Comparison of ENCODE assay signal across 9 cellular contexts in genomic region chr1:109788695-109789521, GRCh38. TPM values are rescaled to one million over a fixed set of nuclear protein-coding genes. Genes with fewer than 3 reads are reported as not detected.
DNase-seq lines count a peak whose midpoint lies in the region; ATAC-seq, FAIRE-seq and TF ChIP-seq lines count a peak whose summit lies in the region.
"Had no signal": no experiment of that assay in that cellular context is flagged by ENCODE, and none has a peak within 500 bp of the region (broad histone marks: within the 10 kb centered on the region; RNA-seq: fewer than 3 reads in every experiment).

No MANE protein-coding gene starts in this region.

- ATAC-seq in heart left ventricle (no peak), left ventricle myocardium superior (no peak), HG02885 (IDR thresholded peaks at IDR 0.05; ENCODE audit: poor library complexity, unreplicated experiment) (no peak)
- ATAC-seq: psoas muscle had no signal

- TF ChIP-seq CTCF in heart left ventricle (IDR thresholded peaks at IDR 0.05) (peak in 2 of 12 donors; percentile 7 to 25), tibial artery (IDR thresholded peaks at IDR 0.05) (no peak)

- H3K4me3 ChIP-seq in heart left ventricle = no peak overlapping the region
- no peak overlapping the region for H3K4me3 ChIP-seq in tibial artery
- H3K4me3 ChIP-seq: psoas muscle had no signal

- H3K27me3 ChIP-seq in heart left ventricle = no peaks in the 10 kb centered on the region
- H3K27me3 ChIP-seq in tibial artery = no peaks in the 10 kb centered on the region

- no peak for FAIRE-seq in urothelium cell line (lab: Jason Lieb, UNC)

- 81 to 88% (median 85%) methylated on average over 6 to 9 of the region's 9 CpGs for WGBS in heart left ventricle, 4 donors

- TF ChIP-seq POLR2A in heart left ventricle (IDR thresholded peaks at IDR 0.05) (no peak), erythroblast (IDR thresholded peaks at IDR 0.05; ENCODE audit: low read length) (peak; percentile 38)

- H3K4me1 ChIP-seq in heart left ventricle = peaks cover 4 to 66% (median 40%) of the 10 kb centered on the region in 12 donors
- H3K4me1 ChIP-seq in tibial artery = peaks cover 0 to 71% (median 46%) of the 10 kb centered on the region in 4 donors

- intact Hi-C loops in heart left ventricle (cut with DNase I) = loop anchor here in 1 of 10 donors (5.0 to 10.0 kb wide), 2 partner anchors 126 to 188 kb away; partner anchors contain the start of gene CSF1
- intact Hi-C loops in left ventricle myocardium superior (cut with micrococcal nuclease) = no loop called here
- intact Hi-C loops in tibial artery (cut with DNase I; ENCODE audit: low total_unique reads) = no loop called here

- no peaks in the 10 kb centered on the region for H3K36me3 ChIP-seq in heart left ventricle
- no peaks in the 10 kb centered on the region for H3K36me3 ChIP-seq in tibial artery

- in situ Hi-C loops in SK-MEL-5 (cut with HindIII; ENCODE audit: low pct_unique_long_range_greater_than_20kb, low sequenced_read_pairs) = no loop called here

- H3K9me3 ChIP-seq in heart left ventricle = no peaks in the 10 kb centered on the region
- no peaks in the 10 kb centered on the region for H3K9me3 ChIP-seq in tibial artery
- H3K9me3 ChIP-seq: psoas muscle had no signal

- no peak overlapping the region for H3K27ac ChIP-seq in heart left ventricle
- no peak overlapping the region for H3K27ac ChIP-seq in tibial artery
- H3K27ac ChIP-seq: psoas muscle had no signal

- DNase-seq in heart left ventricle = peak in 3 of 5 donors; percentile 8 to 20 (median 8)
- no peak for DNase-seq in left ventricle myocardium superior
- peak; percentile 25 for DNase-seq in SK-MEL-5 (ENCODE audit: low read depth, low spot score)
- DNase-seq in erythroblast (lab: John Stamatoyannopoulos, UW) = no peak
- DNase-seq in tibial artery = peak; percentile 17 to 51
- no peak for DNase-seq in NCI-H2029 (lab: John Stamatoyannopoulos, UW)
- no peak for DNase-seq in urothelium cell line (ENCODE audit: low spot score)

RNA-seq across cellular contexts. Expression of gene EPS8L3, which starts 25.2 kb away (rescaled TPM):
- under 1 TPM in 5 of 9 donors, not detected in 4; 0.25 to 0.75 (median 0.29) TPM for total RNA-seq in heart left ventricle
- polyA plus RNA-seq in heart left ventricle = under 1 TPM in 1 of 2 donors, not detected in 1; 0.30 TPM
- total RNA-seq in left ventricle myocardium superior = not detected
- total RNA-seq in SK-MEL-5 (2014; rRNA removed; shearing (Covaris generic)) = not detected in 2 replicates
- not detected in 2 replicates for polyA plus RNA-seq in SK-MEL-5 (2015; cell fraction: cytosol; rRNA removed)
- polyA plus RNA-seq in SK-MEL-5 (2015; cell fraction: nucleus; rRNA removed) = not detected in 2 replicates

RNA-seq across cellular contexts. Expression of gene GSTM3, which starts 48.1 kb away (rescaled TPM):
- total RNA-seq in heart left ventricle = 100 to 1,000 TPM in 4 of 9 donors, 10 to 100 TPM in 5; 52.3 to 237 (median 91.5) TPM
- 100 to 1,000 TPM in 1 of 2 donors, 10 to 100 TPM in 1; 53.1 to 224 TPM for polyA plus RNA-seq in heart left ventricle
- total RNA-seq in left ventricle myocardium superior = 113 TPM
- 67.6 and 72.1 TPM in 2 replicates for total RNA-seq in SK-MEL-5 (2014; rRNA removed; shearing (Covaris generic))
- polyA plus RNA-seq in SK-MEL-5 (2015; cell fraction: cytosol; rRNA removed) = 37.2 and 39.6 TPM in 2 replicates
- polyA plus RNA-seq in SK-MEL-5 (2015; cell fraction: nucleus; rRNA removed) = 18.0 and 22.5 TPM in 2 replicates

Comparison
In these comparisons a context has a peak if more than half of its experiments do, and no peak if none do; other contexts are left out.
1. DNase-seq: peak in heart left ventricle (3 of 5), SK-MEL-5 (single experiment) and tibial artery (2 of 2); none in left ventricle myocardium superior (single experiment), erythroblast (0 of 2), NCI-H2029 (single experiment) and urothelium cell line (single experiment).